ENCODE assay signal across 20 cellular contexts in the genomic region with DNA sequence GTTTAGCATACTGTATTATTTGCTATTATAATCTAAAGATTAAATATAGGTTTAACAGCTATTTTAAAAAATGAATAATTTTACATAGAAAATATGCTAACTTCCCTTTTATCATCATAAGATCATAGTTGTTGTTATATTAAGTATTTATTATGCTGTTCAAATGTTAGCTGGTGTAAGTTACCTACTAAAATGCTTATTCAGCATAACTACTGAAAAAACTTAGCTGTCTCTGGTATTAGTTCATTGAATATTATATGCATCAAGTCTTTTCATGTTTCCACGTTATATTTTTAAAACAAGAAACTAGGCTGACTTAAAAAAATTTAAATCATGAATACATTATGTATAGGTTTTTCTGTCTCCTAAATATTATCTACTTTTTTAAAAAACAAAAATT.
DNase-seq lines count a peak whose midpoint lies in the region; ATAC-seq, FAIRE-seq and TF ChIP-seq lines count a peak whose summit lies in the region.
"Had no signal": no experiment of that assay in that cellular context is flagged by ENCODE, and none has a peak within 500 bp of the region (broad histone marks: within the 10 kb centered on the region; RNA-seq: fewer than 3 reads in every experiment).

No MANE protein-coding gene starts in this region.

- no peak overlapping the region for H2AFZ ChIP-seq in IMR-90 (replicated peaks; ENCODE audit: low read length, poor library complexity)
- H2AFZ ChIP-seq: GM23338 had no signal

- no peak overlapping the region for H2BK5ac ChIP-seq in IMR-90 (ENCODE audit: low read depth, low read length, poor library complexity, severe bottlenecking)

- no peak overlapping the region for H3K4me3 Mint-ChIP-seq in T-helper 2 cell treated with Interferon-gamma antibody and Interleukin-4, amounts not matched to agents 5 μg/mL and 100 μg/mL, for 36 hours
- H3K4me3 Mint-ChIP-seq in CD8-positive, alpha-beta T cell: no peak overlapping the region
- H3K4me3 Mint-ChIP-seq: CD4-positive, alpha-beta memory T cell; GM23338; HFFc6 had no signal

- no peak overlapping the region for H3K14ac ChIP-seq in IMR-90 (replicated peaks; ENCODE audit: low read depth, low read length)

- H3K9ac ChIP-seq in IMR-90 (ENCODE audit: low read depth, low read length): no peak overlapping the region

- peaks cover 2% of the 10 kb centered on the region for H3K27me3 Mint-ChIP-seq in T-helper 2 cell treated with Interferon-gamma antibody and Interleukin-4, amounts not matched to agents 5 μg/mL and 100 μg/mL, for 36 hours (ENCODE audit: low read depth)
- no peaks in the 10 kb centered on the region for H3K27me3 Mint-ChIP-seq in CD8-positive, alpha-beta T cell (ENCODE audit: low read depth)
- H3K27me3 Mint-ChIP-seq: CD4-positive, alpha-beta memory T cell had no signal

- dilution Hi-C loops in IMR-90 (cut with HindIII; ENCODE audit: low sequenced_read_pairs, unreplicated experiment): no loop called here

- no peak overlapping the region for H3K56ac ChIP-seq in IMR-90 (ENCODE audit: extremely low read depth, insufficient read depth, low read length)

- no peak for TF ChIP-seq CTCF in A549 (IDR thresholded peaks at IDR 0.05)
- no peak for TF ChIP-seq CTCF in IMR-90 (conservative IDR thresholded peaks at IDR 0.05; ENCODE audit: low read depth, low read length)
- TF ChIP-seq CTCF in CD8-positive, alpha-beta T cell (IDR thresholded peaks at IDR 0.05): no peak

- H4K5ac ChIP-seq in IMR-90 (ENCODE audit: low read depth, low read length): no peak overlapping the region

- no peak overlapping the region for H3K23ac ChIP-seq in IMR-90 (ENCODE audit: low read depth, low read length)

- in situ Hi-C loops in IMR-90 (cut with MboI; ENCODE audit: low sequenced_read_pairs): no loop called here

- H3K4me1 Mint-ChIP-seq in T-helper 2 cell treated with Interferon-gamma antibody and Interleukin-4, amounts not matched to agents 5 μg/mL and 100 μg/mL, for 36 hours (ENCODE audit: low read depth): no peaks in the 10 kb centered on the region
- no peaks in the 10 kb centered on the region for H3K4me1 Mint-ChIP-seq in CD8-positive, alpha-beta T cell (ENCODE audit: low read depth)
- H3K4me1 Mint-ChIP-seq: CD4-positive, alpha-beta memory T cell had no signal

- H4K20me1 ChIP-seq in IMR-90 (ENCODE audit: insufficient read depth, low read length): no peaks in the 10 kb centered on the region

- ATAC-seq in A549 (no peak), IMR-90 (ENCODE audit: low read depth) (no peak)
- ATAC-seq in CD8-positive, alpha-beta T cell: no peak
- ATAC-seq: GM12878, GM23338 had no signal

- H2AK5ac ChIP-seq in IMR-90 (ENCODE audit: low read depth, low read length): no peak overlapping the region

- FAIRE-seq in A549 (lab: Jason Lieb, UNC) (no peak), colon (lab: Jason Lieb, UNC) (peak; percentile 87), small intestine (lab: Jason Lieb, UNC) (peak; percentile 61)
- FAIRE-seq: GM12878, GM19239, H54 had no signal

- H3K4me2 ChIP-seq in A549 (no peak overlapping the region), IMR-90 (ENCODE audit: low read depth, low read length) (no peak overlapping the region)

- H3K4ac ChIP-seq in IMR-90 (ENCODE audit: low read depth, low read length): no peak overlapping the region

- BruUV-seq in IMR-90 (replicated peaks; lab: Mats Ljungman, UMichigan): no TSS peak

- no peak overlapping the region for H3K18ac ChIP-seq in IMR-90 (ENCODE audit: low read depth, low read length)

- H2AK9ac ChIP-seq in IMR-90 (replicated peaks; ENCODE audit: low read depth, low read length, poor library complexity): no peak overlapping the region

- H3K36me3 ChIP-seq in IMR-90 (ENCODE audit: control insufficient read depth, insufficient read depth, low read length): peaks cover 6% of the 10 kb centered on the region
- H3K36me3 ChIP-seq in small intestine (ENCODE audit: control insufficient read depth in 2 of 2, insufficient read depth in 2 of 2, low read length in 2 of 2): no peaks in the 10 kb centered on the region
- H3K36me3 ChIP-seq in CD8-positive, alpha-beta T cell (ENCODE audit: insufficient read depth, low read length): no peaks in the 10 kb centered on the region

- no peak overlapping the region for H2BK15ac ChIP-seq in IMR-90 (ENCODE audit: low read depth, low read length)

- H3K36me3 Mint-ChIP-seq in T-helper 2 cell treated with Interferon-gamma antibody and Interleukin-4, amounts not matched to agents 5 μg/mL and 100 μg/mL, for 36 hours (ENCODE audit: low read depth): no peaks in the 10 kb centered on the region
- H3K36me3 Mint-ChIP-seq in CD8-positive, alpha-beta T cell: no peaks in the 10 kb centered on the region
- H3K36me3 Mint-ChIP-seq: CD4-positive, alpha-beta memory T cell had no signal

- H3K27ac ChIP-seq in A549 (no peak overlapping the region), IMR-90 (ENCODE audit: insufficient read depth, low read length) (no peak overlapping the region), small intestine (ENCODE audit: low read depth in 1 of 2, low read length in 1 of 2) (no peak overlapping the region)
- no peak overlapping the region for H3K27ac ChIP-seq in CD8-positive, alpha-beta T cell (ENCODE audit: low read depth, low read length)

- TF ChIP-seq POLR2A in A549 (IDR thresholded peaks at IDR 0.05; ENCODE audit: low read length) (no peak), IMR-90 (IDR thresholded peaks at IDR 0.05; ENCODE audit: low read depth, low read length) (no peak)

- no peak for TF ChIP-seq EP300 in A549 (IDR thresholded peaks at IDR 0.05)

- H4K8ac ChIP-seq in IMR-90 (ENCODE audit: low read depth in 2 of 2, low read length in 2 of 2): no peak overlapping the region

- H2BK20ac ChIP-seq in IMR-90 (ENCODE audit: low read depth, low read length): no peak overlapping the region

- no peaks in the 10 kb centered on the region for H3K79me1 ChIP-seq in IMR-90 (ENCODE audit: low read depth in 1 of 2, low read length in 2 of 2)

- no peak overlapping the region for H3K27ac Mint-ChIP-seq in T-helper 2 cell treated with Interferon-gamma antibody and Interleukin-4, amounts not matched to agents 5 μg/mL and 100 μg/mL, for 36 hours
- H3K27ac Mint-ChIP-seq in CD8-positive, alpha-beta T cell: no peak overlapping the region
- H3K27ac Mint-ChIP-seq: CD4-positive, alpha-beta memory T cell; HFFc6 had no signal

- intact Hi-C loops in IMR-90 (cut with micrococcal nuclease): no loop called here
- intact Hi-C loops in CD8-positive, alpha-beta T cell (cut with DNase I, micrococcal nuclease): no loop called here

- CTCF ChIA-PET in A549 (lab: Yijun Ruan, JAX) (no interaction called here), IMR-90 (lab: Yijun Ruan, JAX) (interaction anchor here (1.0 kb wide), 1 partner anchor 29 kb away, joined by 4 read pairs; no protein-coding TSS in a partner anchor)
- CTCF ChIA-PET in CD8-positive, alpha-beta T cell (lab: Charles Lee): no interaction called here

- POLR2A ChIA-PET in A549 (lab: Yijun Ruan, JAX) (no interaction called here), IMR-90 (lab: Charles Lee; ENCODE audit: unreplicated experiment) (interaction anchor here (0.5 kb wide), 1 partner anchor 1237 kb away, joined by 6 read pairs; no protein-coding TSS in a partner anchor)
- POLR2A ChIA-PET in CD8-positive, alpha-beta T cell (lab: Charles Lee): interaction anchor here (1.6 kb wide), 1 partner anchor 43 kb away, joined by 3 read pairs; no protein-coding TSS in a partner anchor

- WGBS in A549 (ENCODE audit: missing lambda C conversion rate): 77% methylated on average over 1 of the region's 1 CpG
- WGBS in IMR-90 (ENCODE audit: extremely low coverage in 2 of 2, insufficient read length in 1 of 2), 2 experiments: no CpG with 5 or more reads among the region's 1 CpG
- WGBS in small intestine, 3 donors: 86 to 95% (median 90%) methylated on average over 1 of the region's 1 CpG

- TF ChIP-seq RAD21 in A549 (conservative IDR thresholded peaks at IDR 0.05 in 1 of 2, IDR thresholded peaks at IDR 0.05 in 1 of 2) (no peak), IMR-90 (IDR thresholded peaks at IDR 0.05; ENCODE audit: low read length) (no peak)

- no peak overlapping the region for H4K91ac ChIP-seq in IMR-90 (ENCODE audit: insufficient read depth, low read depth, low read length)

- H3K4me3 ChIP-seq in A549 (no peak overlapping the region), IMR-90 (ENCODE audit: insufficient read depth, low read depth, low read length) (no peak overlapping the region), small intestine (ENCODE audit: low read depth in 1 of 2, low read length in 2 of 2) (no peak overlapping the region)
- no peak overlapping the region for H3K4me3 ChIP-seq in CD8-positive, alpha-beta T cell (ENCODE audit: low read depth, low read length)
- H3K4me3 ChIP-seq: GM12878, GM23338, HAP-1 had no signal

- H2BK120ac ChIP-seq in IMR-90 (ENCODE audit: low read depth, low read length): no peak overlapping the region

- H3K27me3 ChIP-seq in IMR-90 (ENCODE audit: control insufficient read depth, insufficient read depth, low read length): no peaks in the 10 kb centered on the region
- no peaks in the 10 kb centered on the region for H3K27me3 ChIP-seq in small intestine (ENCODE audit: control insufficient read depth in 2 of 2, insufficient read depth in 2 of 2, low read length in 2 of 2)
- no peaks in the 10 kb centered on the region for H3K27me3 ChIP-seq in CD8-positive, alpha-beta T cell (ENCODE audit: insufficient read depth, low read length)

- DNase-seq in A549 (ENCODE audit: low read depth in 1 of 2, low spot score in 1 of 2) (no peak), IMR-90 (no peak), small intestine (no peak), SIG-M5 treated with dmso at 0.1 percent for 504 hours (lab: John Stamatoyannopoulos, UW; ENCODE audit: unreplicated experiment) (no peak)
- DNase-seq in T-helper 2 cell treated with Interferon-gamma antibody and Interleukin-4, amounts not matched to agents 5 μg/mL and 100 μg/mL, for 36 hours (ENCODE audit: low spot score): no peak
- no peak for DNase-seq in CD8-positive, alpha-beta T cell
- DNase-seq: 8988T; C1 segment of cervical spinal cord; Caco-2; CD4-positive, alpha-beta memory T cell; DMS153; DND-41; GDM1; HFFc6 had no signal

- no peaks in the 10 kb centered on the region for H3K9me3 Mint-ChIP-seq in T-helper 2 cell treated with Interferon-gamma antibody and Interleukin-4, amounts not matched to agents 5 μg/mL and 100 μg/mL, for 36 hours
- H3K9me3 Mint-ChIP-seq in CD8-positive, alpha-beta T cell: no peaks in the 10 kb centered on the region
- H3K9me3 Mint-ChIP-seq: CD4-positive, alpha-beta memory T cell; GM23338; HFFc6 had no signal

- H3K9me3 ChIP-seq in A549 (no peaks in the 10 kb centered on the region), IMR-90 (ENCODE audit: control insufficient read depth, insufficient read depth, low read length) (no peaks in the 10 kb centered on the region), small intestine (ENCODE audit: control insufficient read depth, low read depth) (no peaks in the 10 kb centered on the region)
- no peaks in the 10 kb centered on the region for H3K9me3 ChIP-seq in CD8-positive, alpha-beta T cell (ENCODE audit: low read length)
- H3K9me3 ChIP-seq: Caco-2, HAP-1 had no signal

- no peaks in the 10 kb centered on the region for H3K9me1 ChIP-seq in IMR-90 (ENCODE audit: insufficient read depth, low read length)

- H3K4me1 ChIP-seq in A549 (no peaks in the 10 kb centered on the region), IMR-90 (ENCODE audit: control insufficient read depth, insufficient read depth, low read length) (no peaks in the 10 kb centered on the region), small intestine (ENCODE audit: control insufficient read depth in 2 of 2, insufficient read depth in 1 of 2, low read depth in 1 of 2, low read length in 1 of 2) (no peaks in the 10 kb centered on the region)
- no peaks in the 10 kb centered on the region for H3K4me1 ChIP-seq in CD8-positive, alpha-beta T cell (ENCODE audit: insufficient read depth, low read length)
- H3K4me1 ChIP-seq: Caco-2 had no signal
